Comparison of ENCODE assay signal across 20 cellular contexts in the genomic region with DNA sequence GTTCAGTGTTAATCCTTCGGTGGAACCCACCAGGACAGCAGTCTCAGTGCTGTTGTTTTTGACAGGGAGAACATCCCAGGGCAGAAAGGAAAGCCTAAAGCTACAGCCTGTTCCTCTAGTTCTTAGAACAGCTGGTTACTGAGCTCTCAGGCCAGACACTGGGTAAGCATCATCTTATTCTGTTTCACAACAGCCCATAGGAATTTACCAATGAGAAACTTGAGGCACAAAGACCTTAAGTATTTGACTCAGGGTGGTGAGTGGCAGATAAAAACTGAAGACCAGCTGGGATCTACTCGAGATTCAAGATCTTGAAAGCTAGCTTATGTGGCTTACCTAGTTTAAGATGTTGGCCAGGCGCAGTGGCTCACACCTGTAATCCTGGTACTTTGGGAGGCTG. TPM values are rescaled to one million over a fixed set of nuclear protein-coding genes. Genes with fewer than 3 reads are reported as not detected.
"Had no signal": no experiment of that assay in that cellular context is flagged by ENCODE, and none has a peak within 500 bp of the region (broad histone marks: within the 10 kb centered on the region; RNA-seq: fewer than 3 reads in every experiment).

No MANE protein-coding gene starts in this region.

- H3K36me3 Mint-ChIP-seq: activated naive CD8-positive, alpha-beta T cell treated with anti-CD3 and anti-CD28 coated beads for 36 hours; memory B cell; T-cell had no signal

- H3K9me3 Mint-ChIP-seq: activated CD8-positive, alpha-beta T cell treated with anti-CD3 and anti-CD28 coated beads for 36 hours; activated naive CD8-positive, alpha-beta T cell treated with anti-CD3 and anti-CD28 coated beads for 36 hours; activated T-cell treated with anti-CD3 and anti-CD28 coated beads, Interleukin-2, amount 50 U/mL, for 72 hours; memory B cell; T-cell had no signal

- H3K27ac Mint-ChIP-seq: activated CD8-positive, alpha-beta T cell treated with anti-CD3 and anti-CD28 coated beads for 36 hours; activated naive CD8-positive, alpha-beta T cell treated with anti-CD3 and anti-CD28 coated beads for 36 hours; activated T-cell treated with anti-CD3 and anti-CD28 coated beads, Interleukin-2, amount 50 U/mL, for 72 hours; memory B cell; T-cell had no signal

- H3K4me1 ChIP-seq: ascending aorta, sigmoid colon, suprapubic skin had no signal

- H3K4me3 ChIP-seq: ascending aorta, ovary, sigmoid colon, suprapubic skin, upper lobe of left lung had no signal

- H3K9me3 ChIP-seq: ascending aorta, ovary, sigmoid colon, suprapubic skin, upper lobe of left lung had no signal

- H3K27ac ChIP-seq: ascending aorta, foreskin keratinocyte, ovary, sigmoid colon, suprapubic skin, upper lobe of left lung, VCaP had no signal

- H3K4me3 Mint-ChIP-seq: activated CD8-positive, alpha-beta T cell treated with anti-CD3 and anti-CD28 coated beads for 36 hours; activated naive CD8-positive, alpha-beta T cell treated with anti-CD3 and anti-CD28 coated beads for 36 hours; activated T-cell treated with anti-CD3 and anti-CD28 coated beads, Interleukin-2, amount 50 U/mL, for 72 hours; memory B cell; T-cell had no signal

- FAIRE-seq: bronchial epithelial cell, endometrium, islet of Langerhans had no signal

- H3K36me3 ChIP-seq: ascending aorta, ovary, sigmoid colon, suprapubic skin, upper lobe of left lung had no signal

- H3K27me3 Mint-ChIP-seq: activated CD8-positive, alpha-beta T cell treated with anti-CD3 and anti-CD28 coated beads for 36 hours; activated naive CD8-positive, alpha-beta T cell treated with anti-CD3 and anti-CD28 coated beads for 36 hours; memory B cell; T-cell had no signal

- ATAC-seq: activated CD8-positive, alpha-beta T cell treated with anti-CD3 and anti-CD28 coated beads for 36 hours; activated T-cell treated with anti-CD3 and anti-CD28 coated beads, Interleukin-2, amount 50 U/mL, for 72 hours; foreskin keratinocyte; T-cell had no signal

- H3K27me3 ChIP-seq: ascending aorta, foreskin keratinocyte, ovary, suprapubic skin, upper lobe of left lung had no signal

- DNase-seq: activated CD4-positive, alpha-beta T cell treated with anti-CD3 and anti-CD28 coated beads for 4 hours; activated CD8-positive, alpha-beta memory T cell treated with anti-CD3 and anti-CD28 coated beads, Interleukin-2, amount 50 U/mL, for 4 hours; activated CD8-positive, alpha-beta T cell treated with anti-CD3 and anti-CD28 coated beads for 36 hours; activated gamma-delta T cell treated with Interleukin-2 at 50 U/mL for 16 hours; activated naive CD8-positive, alpha-beta T cell treated with anti-CD3 and anti-CD28 coated beads for 36 hours; activated T-cell treated with anti-CD3 and anti-CD28 coated beads, Interleukin-2, amount 50 U/mL, for 72 hours; foreskin keratinocyte; ovary; sigmoid colon; stimulated activated CD4-positive, alpha-beta T cell treated with anti-CD3 and anti-CD28 coated beads, Interleukin-2, amount 100 ng/mL, for 48 hours; stimulated activated naive CD4-positive, alpha-beta T cell treated with Interleukin-2 at 50 U/mL for 16 hours; T-cell; upper lobe of left lung had no signal

RNA-seq across cellular contexts. Expression of a gene that starts 9.4 kb away (rescaled TPM):
- total RNA-seq: ascending aorta had no signal
